ENCODE assay signal across 11 cellular contexts in the genomic region with DNA sequence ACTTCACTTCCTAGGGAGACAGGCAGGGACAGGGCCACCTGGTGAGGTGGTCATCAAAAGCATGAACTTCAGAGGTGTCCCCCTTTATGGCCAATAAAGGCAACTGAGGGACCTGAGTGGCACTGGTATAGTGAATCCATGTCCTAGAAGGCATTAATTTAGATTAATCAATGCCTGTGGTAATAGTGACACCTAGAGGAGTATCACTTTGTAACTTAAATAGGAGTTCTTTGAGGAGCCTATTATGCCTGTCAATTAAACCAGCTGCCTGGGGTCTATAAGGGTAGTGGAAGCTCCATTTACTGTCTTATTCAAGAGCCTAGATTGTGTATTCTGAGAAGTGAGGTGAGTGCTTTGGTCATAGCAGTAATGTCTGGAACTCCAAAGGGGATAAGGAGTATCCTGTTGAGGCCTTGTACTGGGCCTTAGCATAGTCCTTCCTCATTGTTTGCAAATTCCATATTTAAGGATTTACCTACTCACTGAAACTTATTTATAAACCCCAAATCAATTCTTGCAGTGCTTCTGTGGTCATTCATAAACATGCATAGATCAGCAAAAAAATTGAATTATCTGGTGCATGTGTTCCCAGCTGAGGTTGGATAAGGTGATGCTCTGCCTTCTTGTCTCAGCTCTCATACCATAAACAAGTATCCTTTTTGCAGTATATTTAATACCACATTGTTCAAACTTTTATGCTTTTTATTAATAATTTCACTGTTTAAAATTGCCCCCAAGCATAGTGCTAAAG.
A peak's percentile ranks its signal among the peaks of the same experiment; 100 is the strongest.
DNase-seq lines count a peak whose midpoint lies in the region; ATAC-seq and TF ChIP-seq lines count a peak whose summit lies in the region.
"Had no signal": no experiment of that assay in that cellular context is flagged by ENCODE, and none has a peak within 500 bp of the region (broad histone marks: within the 10 kb centered on the region; RNA-seq: fewer than 3 reads in every experiment).

No MANE protein-coding gene starts in this region.

- H3K27ac Mint-ChIP-seq in activated naive CD4-positive, alpha-beta T cell treated with anti-CD3 and anti-CD28 coated beads, Interleukin-2, amount 50 U/mL, for 72 hours, result no peak overlapping the region

- H3K27ac ChIP-seq in cardiac muscle cell (no peak overlapping the region), SK-N-MC (no peak overlapping the region), upper lobe of right lung (no peak overlapping the region)

- H3K36me3 Mint-ChIP-seq in activated naive CD4-positive, alpha-beta T cell treated with anti-CD3 and anti-CD28 coated beads, Interleukin-2, amount 50 U/mL, for 72 hours, result no peaks in the 10 kb centered on the region

- DNase-seq in cardiac muscle cell (ENCODE audit: low read depth in 1 of 2, low spot score in 1 of 2) (peak; percentile 20 to 42), Right ventricle myocardium superior (no peak), SK-N-MC (ENCODE audit: low read depth, low spot score) (peak; percentile 6), kidney epithelial cell (ENCODE audit: low read depth) (no peak), upper lobe of right lung (no peak), cerebellar cortex (ENCODE audit: low spot score) (no peak)
- no peak for DNase-seq in activated naive CD4-positive, alpha-beta T cell treated with anti-CD3 and anti-CD28 coated beads, Interleukin-2, amount 50 U/mL, for 72 hours (ENCODE audit: low spot score in 2 of 2)
- DNase-seq: activated CD8-positive, alpha-beta memory T cell treated with anti-CD3 and anti-CD28 coated beads, Interleukin-2, amount 50 U/mL, for 48 hours; AML-193; NCI-H187 had no signal

- intact Hi-C loops in Right ventricle myocardium superior (cut with DNase I) (loop anchor here (10.0 kb wide), 1 partner anchor 423 kb away; no protein-coding TSS in a partner anchor), upper lobe of right lung (cut with DNase I) (no loop called here)

- TF ChIP-seq CTCF in cardiac muscle cell (IDR thresholded peaks at IDR 0.05; ENCODE audit: low read depth, low read length) (peak; percentile 21), kidney epithelial cell (IDR thresholded peaks at IDR 0.05; ENCODE audit: insufficient read depth, low read length, poor library complexity, severe bottlenecking) (peak; percentile 27), upper lobe of right lung (IDR thresholded peaks at IDR 0.05) (peak; percentile 6)

- ATAC-seq in Right ventricle myocardium superior (ENCODE audit: poor library complexity), result no peak
- ATAC-seq in upper lobe of right lung, result no peak
- no peak for ATAC-seq in HG02870 (IDR thresholded peaks at IDR 0.05; ENCODE audit: unreplicated experiment)
- ATAC-seq in activated naive CD4-positive, alpha-beta T cell treated with anti-CD3 and anti-CD28 coated beads, Interleukin-2, amount 50 U/mL, for 72 hours, result no peak

- no peaks in the 10 kb centered on the region for H3K4me1 ChIP-seq in cardiac muscle cell (ENCODE audit: low read depth)
- H3K4me1 ChIP-seq in upper lobe of right lung, result no peaks in the 10 kb centered on the region

- H3K4me3 ChIP-seq in cardiac muscle cell (no peak overlapping the region), SK-N-MC (no peak overlapping the region), kidney epithelial cell (ENCODE audit: low read depth, low read length) (no peak overlapping the region), upper lobe of right lung (no peak overlapping the region)

- H3K9me3 Mint-ChIP-seq in activated naive CD4-positive, alpha-beta T cell treated with anti-CD3 and anti-CD28 coated beads, Interleukin-2, amount 50 U/mL, for 72 hours, result no peaks in the 10 kb centered on the region

- no peak overlapping the region for H3K9ac ChIP-seq in SK-N-MC (ENCODE audit: insufficient read length)

- H3K36me3 ChIP-seq in cardiac muscle cell (no peaks in the 10 kb centered on the region), SK-N-MC (ENCODE audit: insufficient read depth, low read length) (no peaks in the 10 kb centered on the region), kidney epithelial cell (ENCODE audit: control insufficient read depth, insufficient read depth, low read length) (no peaks in the 10 kb centered on the region), upper lobe of right lung (no peaks in the 10 kb centered on the region)

- no peaks in the 10 kb centered on the region for H3K27me3 ChIP-seq in cardiac muscle cell
- no peaks in the 10 kb centered on the region for H3K27me3 ChIP-seq in kidney epithelial cell (ENCODE audit: control insufficient read depth, insufficient read depth, low read length)
- H3K27me3 ChIP-seq in upper lobe of right lung, result no peaks in the 10 kb centered on the region

- H3K9me3 ChIP-seq in cardiac muscle cell (ENCODE audit: low read depth) (no peaks in the 10 kb centered on the region), SK-N-MC (ENCODE audit: low read depth, low read length) (no peaks in the 10 kb centered on the region), upper lobe of right lung (no peaks in the 10 kb centered on the region)

Comparison
In these comparisons a context has a peak if more than half of its experiments do, and no peak if none do; other contexts are left out.
1. DNase-seq: peak in cardiac muscle cell (2 of 2) and SK-N-MC (single experiment); none in Right ventricle myocardium superior (single experiment), kidney epithelial cell (single experiment), upper lobe of right lung (single experiment), cerebellar cortex (single experiment) and activated naive CD4-positive, alpha-beta T cell treated with anti-CD3 and anti-CD28 coated beads, Interleukin-2, amount 50 U/mL, for 72 hours (0 of 2).
2. Peak in every context shown above with its lines, with median percentiles within 50 percentile points of each other: CTCF ChIP-seq.